18 cellular contexts compared by ENCODE assay signal in genomic region chr9:93666279-93666784, GRCh38.
A peak's percentile ranks its signal among the peaks of the same experiment; 100 is the strongest.
DNase-seq lines count a peak whose midpoint lies in the region; ATAC-seq and TF ChIP-seq lines count a peak whose summit lies in the region.
"Had no signal": no experiment of that assay in that cellular context is flagged by ENCODE, and none has a peak within 500 bp of the region (broad histone marks: within the 10 kb centered on the region; RNA-seq: fewer than 3 reads in every experiment).

No MANE protein-coding gene starts in this region.

- no peaks in the 10 kb centered on the region for H3K4me1 Mint-ChIP-seq in activated naive CD4-positive, alpha-beta T cell treated with anti-CD3 and anti-CD28 coated beads for 36 hours (ENCODE audit: low read depth)
- H3K4me1 Mint-ChIP-seq: CD4-positive, CD25-positive, alpha-beta regulatory T cell had no signal

- H3K27me3 ChIP-seq in upper lobe of right lung (no peaks in the 10 kb centered on the region), upper lobe of left lung (no peaks in the 10 kb centered on the region)

- intact Hi-C loops in activated naive CD4-positive, alpha-beta T cell treated with anti-CD3 and anti-CD28 coated beads for 36 hours (cut with micrococcal nuclease) = no loop called here
- intact Hi-C loops in upper lobe of right lung (cut with DNase I) = no loop called here

- no peaks in the 10 kb centered on the region for H3K27me3 Mint-ChIP-seq in activated naive CD4-positive, alpha-beta T cell treated with anti-CD3 and anti-CD28 coated beads for 36 hours (ENCODE audit: low read depth)
- H3K27me3 Mint-ChIP-seq: CD4-positive, CD25-positive, alpha-beta regulatory T cell had no signal

- H3K4me3 ChIP-seq in upper lobe of right lung (no peak overlapping the region), upper lobe of left lung (no peak overlapping the region)
- H3K4me3 ChIP-seq: PC-9 had no signal

- ATAC-seq in upper lobe of right lung (no peak), HG03280 (IDR thresholded peaks at IDR 0.05; ENCODE audit: unreplicated experiment) (no peak), upper lobe of left lung (ENCODE audit: low FRiP score in 2 of 2) (no peak)

- H3K4me3 Mint-ChIP-seq in activated naive CD4-positive, alpha-beta T cell treated with anti-CD3 and anti-CD28 coated beads for 36 hours = no peak overlapping the region
- H3K4me3 Mint-ChIP-seq: CD4-positive, CD25-positive, alpha-beta regulatory T cell had no signal

- 96 to 98% methylated on average over 6 to 9 of the region's 9 CpGs for WGBS in upper lobe of left lung, 2 donors

- TF ChIP-seq POLR2A in upper lobe of left lung (IDR thresholded peaks at IDR 0.05) = no peak

- peak; percentile 0 for DNase-seq in activated naive CD4-positive, alpha-beta T cell treated with Interleukin-2 at 50 U/mL for 16 hours
- DNase-seq in activated naive CD4-positive, alpha-beta T cell treated with anti-CD3 and anti-CD28 coated beads for 36 hours = no peak
- DNase-seq in effector CD4-positive, alpha-beta T cell = peak; percentile 1
- DNase-seq in mesenteric fat pad (ENCODE audit: low spot score) = peak; percentile 75
- peak; percentile 45 for DNase-seq in upper lobe of right lung
- no peak for DNase-seq in upper lobe of left lung
- DNase-seq in SW 1271 (lab: John Stamatoyannopoulos, UW) = no peak
- DNase-seq: AML-193; CD4-positive, CD25-positive, alpha-beta regulatory T cell; DMS53; H7; IMR-90; NCI-H1417; NCI-H1930; NCI-H2171 treated with DMSO at 0.1 percent for 48 hours; NCI-H774; PC-9 had no signal

- no peak overlapping the region for H3K27ac ChIP-seq in upper lobe of right lung
- no peak overlapping the region for H3K27ac ChIP-seq in upper lobe of left lung
- H3K27ac ChIP-seq: PC-9 had no signal

- CTCF ChIA-PET in activated naive CD4-positive, alpha-beta T cell treated with anti-CD3 and anti-CD28 coated beads for 36 hours (lab: Charles Lee) = interaction anchor here (1.2 kb wide), 1 partner anchor 16 kb away, joined by 3 read pairs; no protein-coding TSS in a partner anchor

- H3K9me3 ChIP-seq in upper lobe of right lung (no peaks in the 10 kb centered on the region), upper lobe of left lung (no peaks in the 10 kb centered on the region)

- H3K36me3 Mint-ChIP-seq in activated naive CD4-positive, alpha-beta T cell treated with anti-CD3 and anti-CD28 coated beads for 36 hours (ENCODE audit: low read depth) = no peaks in the 10 kb centered on the region

- H3K36me3 ChIP-seq in upper lobe of right lung (peaks cover 39% of the 10 kb centered on the region), upper lobe of left lung (peaks cover 5 to 57% (median 46%) of the 10 kb centered on the region in 4 donors)

- no peaks in the 10 kb centered on the region for H3K4me1 ChIP-seq in upper lobe of right lung
- no peaks in the 10 kb centered on the region for H3K4me1 ChIP-seq in upper lobe of left lung

- H3K9me3 Mint-ChIP-seq in activated naive CD4-positive, alpha-beta T cell treated with anti-CD3 and anti-CD28 coated beads for 36 hours = no peaks in the 10 kb centered on the region

- TF ChIP-seq CTCF in upper lobe of right lung (IDR thresholded peaks at IDR 0.05) = no peak
- TF ChIP-seq CTCF in upper lobe of left lung (IDR thresholded peaks at IDR 0.05) = no peak

- TF ChIP-seq EP300 in upper lobe of left lung (IDR thresholded peaks at IDR 0.05) = no peak

- H3K27ac Mint-ChIP-seq in activated naive CD4-positive, alpha-beta T cell treated with anti-CD3 and anti-CD28 coated beads for 36 hours = no peak overlapping the region
- H3K27ac Mint-ChIP-seq: CD4-positive, CD25-positive, alpha-beta regulatory T cell had no signal

Comparison
In these comparisons a context has a peak if more than half of its experiments do, and no peak if none do; other contexts are left out.
1. DNase-seq: peak in activated naive CD4-positive, alpha-beta T cell treated with Interleukin-2 at 50 U/mL for 16 hours (single experiment), effector CD4-positive, alpha-beta T cell (single experiment), mesenteric fat pad (single experiment) and upper lobe of right lung (single experiment); none in activated naive CD4-positive, alpha-beta T cell treated with anti-CD3 and anti-CD28 coated beads for 36 hours (single experiment), upper lobe of left lung (0 of 2) and SW 1271 (0 of 2).